12 cellular contexts compared by ENCODE assay signal in the genomic region with DNA sequence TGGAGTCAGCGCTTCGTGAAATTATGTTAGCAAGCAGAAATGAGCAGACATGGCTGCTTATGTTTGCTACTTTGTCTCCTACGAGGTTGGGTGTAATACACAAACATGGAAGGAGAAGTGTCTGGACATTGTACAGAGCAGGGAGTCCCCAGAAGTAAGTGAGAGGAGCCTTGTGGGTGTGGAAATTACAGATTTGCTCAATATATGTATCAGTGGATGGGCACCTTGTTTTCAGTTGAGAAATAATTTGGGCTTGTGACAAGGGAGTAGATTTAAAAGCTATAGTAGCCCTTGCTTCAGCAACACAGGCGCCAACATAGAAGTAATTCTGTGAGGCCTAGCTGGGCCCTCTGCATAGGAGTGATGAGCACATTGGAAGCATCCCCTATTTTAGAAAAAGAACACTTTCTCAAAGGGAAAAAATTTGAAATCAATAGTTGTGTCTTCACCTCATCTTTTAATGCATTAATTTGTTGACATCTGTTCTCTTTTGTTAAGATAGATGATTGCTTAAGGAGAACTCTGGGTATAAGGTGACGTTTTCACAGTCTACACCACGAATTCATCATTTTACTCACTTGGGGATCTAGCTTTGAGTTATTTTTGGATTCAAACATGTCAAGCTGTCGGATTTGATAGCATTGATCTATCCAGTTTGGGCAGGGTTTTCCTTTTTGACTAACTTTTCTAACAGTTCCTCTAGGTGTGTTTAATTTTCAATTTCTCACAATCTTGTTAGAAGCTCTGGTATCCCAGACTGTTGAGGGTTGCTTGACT.
"Had no signal": no experiment of that assay in that cellular context is flagged by ENCODE, and none has a peak within 500 bp of the region (broad histone marks: within the 10 kb centered on the region; RNA-seq: fewer than 3 reads in every experiment).

No MANE protein-coding gene starts in this region.

- H3K27me3 ChIP-seq: esophagus squamous epithelium, right atrium auricular region, tibial nerve had no signal

- H3K4me3 ChIP-seq: esophagus squamous epithelium, right atrium auricular region, skin epidermis, tibial nerve had no signal

- H3K27ac Mint-ChIP-seq: activated naive CD8-positive, alpha-beta T cell treated with anti-CD3 and anti-CD28 coated beads, Interleukin-2, amount 10 ng/mL, durations not matched to agents 7 days and 5 days had no signal

- H3K4me3 Mint-ChIP-seq: activated naive CD8-positive, alpha-beta T cell treated with anti-CD3 and anti-CD28 coated beads, Interleukin-2, amount 10 ng/mL, durations not matched to agents 7 days and 5 days had no signal

- H3K27ac ChIP-seq: esophagus squamous epithelium, right atrium auricular region, skin epidermis, tibial nerve had no signal

- DNase-seq: activated CD4-positive, alpha-beta T cell treated with anti-CD3 and anti-CD28 coated beads, Interleukin-2, amount 50 U/mL, for 1 hour; activated naive CD8-positive, alpha-beta T cell treated with anti-CD3 and anti-CD28 coated beads, Interleukin-2, amount 10 ng/mL, durations not matched to agents 7 days and 5 days; activated T-cell treated with anti-CD3 and anti-CD28 coated beads, Interleukin-2, amount 50 U/mL, for 1 hour; aorta; esophagus squamous epithelium; foreskin fibroblast; mammary epithelial cell; stimulated activated CD4-positive, alpha-beta T cell treated with anti-CD3 and anti-CD28 coated beads, Interleukin-4, amount 100 ng/mL, for 4 hours; T1000 had no signal

- H3K4me1 ChIP-seq: esophagus squamous epithelium, right atrium auricular region, tibial nerve had no signal

- H3K9me3 ChIP-seq: esophagus squamous epithelium, right atrium auricular region, tibial nerve had no signal

- H3K27me3 Mint-ChIP-seq: activated naive CD8-positive, alpha-beta T cell treated with anti-CD3 and anti-CD28 coated beads, Interleukin-2, amount 10 ng/mL, durations not matched to agents 7 days and 5 days had no signal
